ENCODE assay signal across 13 cellular contexts in genomic region chr18:62572456-62572855, GRCh38.
"Had no signal": no experiment of that assay in that cellular context is flagged by ENCODE, and none has a peak within 500 bp of the region (broad histone marks: within the 10 kb centered on the region; RNA-seq: fewer than 3 reads in every experiment).

No MANE protein-coding gene starts in this region.

- H3K4me3 ChIP-seq: cardiac muscle cell, gastroesophageal sphincter, left ventricle myocardium inferior, upper lobe of right lung had no signal

- H3K9me3 Mint-ChIP-seq: stimulated activated naive CD8-positive, alpha-beta T cell treated with anti-CD3 and anti-CD28 coated beads, Interleukin-15, Interleukin-2, amounts not matched to agents 100 ng/mL and 50 ng/mL, for 24 hours had no signal

- H3K27me3 Mint-ChIP-seq: stimulated activated naive CD8-positive, alpha-beta T cell treated with anti-CD3 and anti-CD28 coated beads, Interleukin-15, Interleukin-2, amounts not matched to agents 100 ng/mL and 50 ng/mL, for 24 hours had no signal

- H3K4me3 Mint-ChIP-seq: nephron; stimulated activated naive CD8-positive, alpha-beta T cell treated with anti-CD3 and anti-CD28 coated beads, Interleukin-15, Interleukin-2, amounts not matched to agents 100 ng/mL and 50 ng/mL, for 24 hours had no signal

- H3K9me3 ChIP-seq: gastroesophageal sphincter, left ventricle myocardium inferior, upper lobe of right lung had no signal

- ATAC-seq: gastroesophageal sphincter, sciatic nerve, upper lobe of right lung had no signal

- DNase-seq: activated CD8-positive, alpha-beta memory T cell treated with anti-CD3 and anti-CD28 coated beads for 24 hours; activated gamma-delta T cell treated with Interleukin-2 at 50 U/mL for 16 hours; kidney; left ventricle myocardium inferior; mesendoderm; SHP77 treated with DMSO at 0.1 percent for 48 hours; stimulated activated CD4-positive, alpha-beta T cell treated with anti-CD3 and anti-CD28 coated beads, Interleukin-2, amount 100 ng/mL, for 48 hours; upper lobe of right lung had no signal

- H3K27ac Mint-ChIP-seq: nephron; stimulated activated naive CD8-positive, alpha-beta T cell treated with anti-CD3 and anti-CD28 coated beads, Interleukin-15, Interleukin-2, amounts not matched to agents 100 ng/mL and 50 ng/mL, for 24 hours had no signal

- H3K4me1 ChIP-seq: left ventricle myocardium inferior, upper lobe of right lung had no signal

- H3K27me3 ChIP-seq: cardiac muscle cell, gastroesophageal sphincter, upper lobe of right lung had no signal

- H3K27ac ChIP-seq: cardiac muscle cell, gastroesophageal sphincter, left ventricle myocardium inferior, upper lobe of right lung had no signal
